In genomic region chr2:231601356-231602229, GRCh38 we compare ENCODE assay signal across 9 cellular contexts. TPM values are rescaled to one million over a fixed set of nuclear protein-coding genes. Genes with fewer than 3 reads are reported as not detected.
A peak's percentile ranks its signal among the peaks of the same experiment; 100 is the strongest.
DNase-seq lines count a peak whose midpoint lies in the region; ATAC-seq, FAIRE-seq and TF ChIP-seq lines count a peak whose summit lies in the region.
"Had no signal": no experiment of that assay in that cellular context is flagged by ENCODE, and none has a peak within 500 bp of the region (broad histone marks: within the 10 kb centered on the region; RNA-seq: fewer than 3 reads in every experiment).

No MANE protein-coding gene starts in this region.

- H3K4me1 ChIP-seq in OCI-LY1 (ENCODE audit: insufficient read depth, low read length, severe bottlenecking) (peaks cover 20% of the 10 kb centered on the region), endothelial cell of umbilical vein (ENCODE audit: control insufficient read depth, extremely low read depth, insufficient read depth, low read length) (peaks cover 10% of the 10 kb centered on the region)

- H4K20me1 ChIP-seq in OCI-LY1 (ENCODE audit: insufficient read depth, low read length) = no peaks in the 10 kb centered on the region
- no peaks in the 10 kb centered on the region for H4K20me1 ChIP-seq in endothelial cell of umbilical vein (replicated peaks; ENCODE audit: control insufficient read depth, extremely low read depth, insufficient read depth, low read length)

- H3K36me3 ChIP-seq in OCI-LY1 (ENCODE audit: insufficient read depth, low read length) = no peaks in the 10 kb centered on the region
- H3K36me3 ChIP-seq in endothelial cell of umbilical vein (ENCODE audit: control insufficient read depth in 2 of 2, extremely low read depth in 1 of 2, insufficient read depth in 2 of 2, low read length in 2 of 2) = no peaks in the 10 kb centered on the region

- H3F3A ChIP-seq in OCI-LY1 (ENCODE audit: insufficient read depth, low read length) = no peaks in the 10 kb centered on the region

- no peaks in the 10 kb centered on the region for H3K79me2 ChIP-seq in OCI-LY1 (ENCODE audit: insufficient read depth, low read length)
- no peaks in the 10 kb centered on the region for H3K79me2 ChIP-seq in endothelial cell of umbilical vein (ENCODE audit: control insufficient read depth, insufficient read depth, low read length)

- CTCF ChIA-PET in endothelial cell of umbilical vein (lab: Charles Lee) = interaction anchor here (0.6 to 6.4 kb wide), 44 partner anchors 9 to 192 kb away, joined by 3 to 214 read pairs (median 5); partner anchors contain the start of genes NCL, NMUR1 and TEX44

- no peaks in the 10 kb centered on the region for H3K9me1 ChIP-seq in endothelial cell of umbilical vein (replicated peaks; ENCODE audit: control insufficient read depth, extremely low read depth, insufficient read depth, low read length)

- H3K27me3 ChIP-seq in OCI-LY1 (ENCODE audit: insufficient read depth, low read length) (no peaks in the 10 kb centered on the region), endothelial cell of umbilical vein (ENCODE audit: control insufficient read depth in 2 of 2, insufficient read depth in 2 of 2, low read length in 2 of 2) (peaks cover 0 to 1% of the 10 kb centered on the region in 2 experiments)

- H3K4me3 ChIP-seq in OCI-LY1 (ENCODE audit: low read depth, low read length, poor library complexity, severe bottlenecking) (no peak overlapping the region), endothelial cell of umbilical vein (replicated peaks in 1 of 3; ENCODE audit: insufficient read depth in 1 of 3, low read depth in 1 of 3, low read length in 3 of 3) (no peak overlapping the region)

- H3K9me2 ChIP-seq in OCI-LY1 (ENCODE audit: low read depth, low read length) = no peaks in the 10 kb centered on the region

- POLR2A ChIA-PET in endothelial cell of umbilical vein (lab: Charles Lee) = no interaction called here

- H3K4me2 ChIP-seq in OCI-LY1 (ENCODE audit: low read length) (no peak overlapping the region), endothelial cell of umbilical vein (ENCODE audit: insufficient read depth, low read length) (no peak overlapping the region)

- no TSS peak for BruUV-seq in endothelial cell of umbilical vein (replicated peaks; lab: Mats Ljungman, UMichigan)

- dilution Hi-C loops in endothelial cell of umbilical vein (cut with MboI; ENCODE audit: extremely low pct_ligation_motif_present, low sequenced_read_pairs) = no loop called here

- FAIRE-seq in endothelial cell of umbilical vein (lab: Jason Lieb, UNC) = peak; percentile 87

- H3K9ac ChIP-seq in OCI-LY1 (ENCODE audit: low read length) (no peak overlapping the region), endothelial cell of umbilical vein (replicated peaks; ENCODE audit: extremely low read depth, insufficient read depth, low read length) (no peak overlapping the region)

- no peak for TF ChIP-seq POLR2A in endothelial cell of umbilical vein (IDR thresholded peaks at IDR 0.05; ENCODE audit: low read depth, low read length)

- DNase-seq in EH (ENCODE audit: low read depth) = peak; percentile 74
- peak; percentile 75 for DNase-seq in HPDE6-E6E7 (ENCODE audit: extremely low spot score)
- DNase-seq in activated CD8-positive, alpha-beta memory T cell treated with anti-CD3 and anti-CD28 coated beads, Interleukin-2, amount 50 U/mL, for 24 hours (ENCODE audit: extremely low read depth) = peak; percentile 63
- DNase-seq in endothelial cell of umbilical vein (ENCODE audit: low read depth, low spot score) = peak; percentile 69
- DNase-seq in myocyte (ENCODE audit: low read depth) = peak; percentile 84
- DNase-seq in stimulated activated CD8-positive, alpha-beta memory T cell treated with anti-CD3 and anti-CD28 coated beads, Interleukin-7, amount 100 ng/mL, for 1 hour (ENCODE audit: low read depth in 2 of 2) = peak; percentile 47 to 71

- intact Hi-C loops in endothelial cell of umbilical vein (cut with micrococcal nuclease) = loop anchor here (1.0 to 2.0 kb wide), 3 partner anchors 38 to 119 kb away; no protein-coding TSS in a partner anchor

- TF ChIP-seq CTCF in OCI-LY1 (IDR thresholded peaks at IDR 0.05; ENCODE audit: low read length) (peak; percentile 86), endothelial cell of umbilical vein (IDR thresholded peaks at IDR 0.05; ENCODE audit: extremely low read depth in 1 of 2, insufficient read depth in 1 of 2, low read depth in 1 of 2, low read length in 2 of 2) (peak; percentile 82 to 89)

- no peaks in the 10 kb centered on the region for H3K9me3 ChIP-seq in OCI-LY1 (ENCODE audit: low read length)
- no peaks in the 10 kb centered on the region for H3K9me3 ChIP-seq in endothelial cell of umbilical vein (replicated peaks; ENCODE audit: control insufficient read depth, insufficient read depth, low read length)

- no peak for ATAC-seq in HG03025 (IDR thresholded peaks at IDR 0.05; ENCODE audit: low FRiP score, unreplicated experiment)

- H2AFZ ChIP-seq in OCI-LY1 (ENCODE audit: low read length) (no peak overlapping the region), endothelial cell of umbilical vein (ENCODE audit: low read depth, low read length) (no peak overlapping the region)

- H3K27ac ChIP-seq in OCI-LY1 (ENCODE audit: low read depth, low read length, poor library complexity, severe bottlenecking) (no peak overlapping the region), endothelial cell of umbilical vein (ENCODE audit: insufficient read depth, low read depth, low read length) (no peak overlapping the region)

TF ChIP-seq in endothelial cell of umbilical vein, 7 proteins besides CTCF, POLR2A, EP300 and RAD21:
- TF ChIP-seq MYC (IDR thresholded peaks at IDR 0.05; ENCODE audit: low read depth, low read length) = no peak
- TF ChIP-seq GATA2 (IDR thresholded peaks at IDR 0.05; ENCODE audit: insufficient read depth, insufficient read length, low read depth, low read length) = no peak
- TF ChIP-seq JUN (IDR thresholded peaks at IDR 0.05; ENCODE audit: borderline replicate concordance, insufficient read depth, insufficient read length, low read depth) = no peak
- no peak for TF ChIP-seq POLR2AphosphoS5 (IDR thresholded peaks at IDR 0.05; ENCODE audit: insufficient read depth, low read depth, low read length)
- no peak for TF ChIP-seq EZH2 (IDR thresholded peaks at IDR 0.05; ENCODE audit: borderline replicate concordance, low read depth, low read length, severe bottlenecking)
- TF ChIP-seq FOS (IDR thresholded peaks at IDR 0.05; ENCODE audit: borderline replicate concordance, insufficient read depth, low read length) = no peak
- no peak for TF ChIP-seq MAX (IDR thresholded peaks at IDR 0.05; ENCODE audit: insufficient read depth, insufficient read length)

RNA-seq across cellular contexts. Expression of gene TEX44, which starts 8.9 kb away (rescaled TPM):
- total RNA-seq in endothelial cell of umbilical vein (not detected in 2 replicates), myocyte (not detected in 2 replicates)
- polyA plus RNA-seq in endothelial cell of umbilical vein = not detected in 2 replicates
- polyA plus RNA-seq in endothelial cell of umbilical vein (2011; cell fraction: cytosol; rRNA removed) = not detected in 2 replicates
- polyA plus RNA-seq in endothelial cell of umbilical vein (2011; cell fraction: nucleus; rRNA removed) = not detected in 2 replicates
- polyA plus RNA-seq in endothelial cell of umbilical vein (2012) = not detected in 2 replicates
- polyA minus RNA-seq in endothelial cell of umbilical vein = not detected in 2 replicates
- not detected for polyA minus RNA-seq in endothelial cell of umbilical vein (2011; cell fraction: cytosol; rRNA and poly(A)+ RNA removed)
- not detected in 2 replicates for polyA minus RNA-seq in endothelial cell of umbilical vein (2011; cell fraction: nucleus; rRNA and poly(A)+ RNA removed)
- not detected for polyA plus RNA-seq in myocyte (2012)
- total RNA-seq: glomerular endothelial cell had no signal
